In the genomic region with DNA sequence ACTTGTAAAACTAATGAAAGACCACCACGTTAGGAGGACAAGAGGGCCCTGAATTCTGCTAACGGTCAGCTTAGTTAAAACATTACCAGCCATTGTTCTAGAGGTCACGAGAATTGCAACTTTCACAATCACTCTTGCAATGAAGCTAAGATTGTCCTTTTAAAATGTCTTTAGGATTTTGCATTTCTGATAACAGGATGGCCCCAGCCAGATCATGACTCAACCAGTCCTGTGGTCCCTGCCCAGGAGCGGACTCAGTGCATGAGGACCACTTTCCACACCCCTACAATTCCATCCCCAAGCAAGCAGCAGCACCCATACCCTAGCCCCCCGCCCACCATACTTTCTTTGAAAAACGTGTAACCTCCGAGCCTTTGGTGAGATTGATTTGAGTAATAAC, we compare ENCODE assay signal across 25 cellular contexts. TPM values are rescaled to one million over a fixed set of nuclear protein-coding genes. Genes with fewer than 3 reads are reported as not detected.
DNase-seq lines count a peak whose midpoint lies in the region; ATAC-seq, FAIRE-seq and TF ChIP-seq lines count a peak whose summit lies in the region.
"Had no signal": no experiment of that assay in that cellular context is flagged by ENCODE, and none has a peak within 500 bp of the region (broad histone marks: within the 10 kb centered on the region; RNA-seq: fewer than 3 reads in every experiment).

No MANE protein-coding gene starts in this region.

- H3K4me3 ChIP-seq in PC-3 (ENCODE audit: low read length) (no peak overlapping the region), astrocyte (ENCODE audit: insufficient read depth, low read depth, low read length) (no peak overlapping the region), small intestine (ENCODE audit: low read depth in 1 of 2, low read length in 2 of 2) (no peak overlapping the region)
- H3K4me3 ChIP-seq: adrenal gland; BLaER1 treated with 17β-estradiol and CSF1 and Interleukin-3, amounts not matched to agents 10 nM and 100 nM; colonic mucosa; GM23248; left lung; SK-N-MC; upper lobe of left lung had no signal

- H3K36me3 ChIP-seq in PC-3 (ENCODE audit: low read depth, low read length) (peaks cover 7% of the 10 kb centered on the region; the same call in 1 of the 2 replicates), astrocyte (ENCODE audit: insufficient read depth, low read length) (peaks cover 11% of the 10 kb centered on the region), small intestine (ENCODE audit: control insufficient read depth in 2 of 2, insufficient read depth in 2 of 2, low read length in 2 of 2) (no peaks in the 10 kb centered on the region)
- H3K36me3 ChIP-seq: adrenal gland, colonic mucosa had no signal

- H3K4me1 ChIP-seq in PC-3 (ENCODE audit: insufficient read depth, low read length) (no peaks in the 10 kb centered on the region), astrocyte (ENCODE audit: insufficient read depth, low read length) (peaks cover 14% of the 10 kb centered on the region), small intestine (ENCODE audit: control insufficient read depth in 2 of 2, insufficient read depth in 1 of 2, low read depth in 1 of 2, low read length in 1 of 2) (no peaks in the 10 kb centered on the region)
- H3K4me1 ChIP-seq: colonic mucosa had no signal

- H3K9me3 Mint-ChIP-seq in astrocyte (ENCODE audit: unreplicated experiment) (peaks cover 2% of the 10 kb centered on the region), progenitor cell of endocrine pancreas (ENCODE audit: low read depth) (no peaks in the 10 kb centered on the region)
- H3K9me3 Mint-ChIP-seq: activated T-cell treated with anti-CD3 and anti-CD28 coated beads, Interleukin-2, amount 50 U/mL, for 4 hours had no signal

- H2AFZ ChIP-seq in PC-3 (ENCODE audit: low read length) (no peak overlapping the region), astrocyte (ENCODE audit: low read depth, low read length) (no peak overlapping the region)
- H2AFZ ChIP-seq: GM23248 had no signal

- H3K27me3 ChIP-seq in PC-3 (ENCODE audit: low read length) = no peaks in the 10 kb centered on the region
- no peaks in the 10 kb centered on the region for H3K27me3 ChIP-seq in astrocyte (ENCODE audit: insufficient read depth, low read length)
- H3K27me3 ChIP-seq in small intestine (ENCODE audit: control insufficient read depth in 2 of 2, insufficient read depth in 2 of 2, low read length in 2 of 2) = no peaks in the 10 kb centered on the region
- H3K27me3 ChIP-seq: adrenal gland; BLaER1 treated with 17β-estradiol and CSF1 and Interleukin-3, amounts not matched to agents 10 nM and 100 nM; colonic mucosa; left lung; upper lobe of left lung had no signal

- H4K20me1 ChIP-seq in PC-3 (ENCODE audit: low read length) (no peaks in the 10 kb centered on the region), astrocyte (ENCODE audit: insufficient read depth, low read length) (peaks cover 8% of the 10 kb centered on the region)

- FAIRE-seq in astrocyte (lab: Jason Lieb, UNC) = no peak
- no peak for FAIRE-seq in small intestine (lab: Jason Lieb, UNC)
- FAIRE-seq: bronchial epithelial cell had no signal

- WGBS in small intestine, 3 donors = 58 to 65% (median 61%) methylated on average over 7 of the region's 7 CpGs

- H3K27ac ChIP-seq in PC-3 (ENCODE audit: low read length) (no peak overlapping the region), astrocyte (ENCODE audit: low read depth, low read length) (no peak overlapping the region), small intestine (ENCODE audit: low read depth in 1 of 2, low read length in 1 of 2) (no peak overlapping the region)
- H3K27ac ChIP-seq: adrenal gland; BLaER1 treated with 17β-estradiol and CSF1 and Interleukin-3, amounts not matched to agents 10 nM and 100 nM; colonic mucosa; GM23248; left lung; SK-N-MC; upper lobe of left lung had no signal

- H3K36me3 Mint-ChIP-seq in astrocyte (ENCODE audit: low read depth, unreplicated experiment) = peaks cover 13% of the 10 kb centered on the region
- peaks cover 15% of the 10 kb centered on the region for H3K36me3 Mint-ChIP-seq in progenitor cell of endocrine pancreas (ENCODE audit: insufficient read depth)

- no peaks in the 10 kb centered on the region for H3K9me2 ChIP-seq in PC-3 (replicated peaks; ENCODE audit: low read length)

- TF ChIP-seq CTCF in PC-3 (conservative IDR thresholded peaks at IDR 0.05; ENCODE audit: low read depth, low read length) (no peak), astrocyte (IDR thresholded peaks at IDR 0.05; ENCODE audit: insufficient read depth, low read depth, low read length) (no peak), progenitor cell of endocrine pancreas (IDR thresholded peaks at IDR 0.05; ENCODE audit: unreplicated experiment) (no peak)

- intact Hi-C loops in PC-3 (cut with micrococcal nuclease) = no loop called here

- H3K9ac ChIP-seq in PC-3 (ENCODE audit: low read length) (no peak overlapping the region), astrocyte (ENCODE audit: low read length) (no peak overlapping the region)
- H3K9ac ChIP-seq: BLaER1 treated with 17β-estradiol and CSF1 and Interleukin-3, amounts not matched to agents 10 nM and 100 nM; GM23248 had no signal

- H3K9me3 ChIP-seq in PC-3 (ENCODE audit: low read length) (no peaks in the 10 kb centered on the region), astrocyte (ENCODE audit: insufficient read depth, low read depth, low read length) (peaks cover 5% of the 10 kb centered on the region), small intestine (ENCODE audit: control insufficient read depth, low read depth) (no peaks in the 10 kb centered on the region)
- H3K9me3 ChIP-seq: adrenal gland; BLaER1 treated with 17β-estradiol and CSF1 and Interleukin-3, amounts not matched to agents 10 nM and 100 nM; colonic mucosa; left lung; upper lobe of left lung had no signal

- CTCF ChIA-PET in PC-3 (lab: Charles Lee) = no interaction called here

- no peak for ATAC-seq in PC-3
- ATAC-seq: left lung had no signal

- H3K4me2 ChIP-seq in PC-3 (ENCODE audit: low read length) (no peak overlapping the region), astrocyte (ENCODE audit: low read length) (no peak overlapping the region)
- H3K4me2 ChIP-seq: BLaER1 treated with 17β-estradiol and CSF1 and Interleukin-3, amounts not matched to agents 10 nM and 100 nM had no signal

- DNase-seq in PC-3 = no peak
- no peak for DNase-seq in astrocyte (ENCODE audit: low read depth)
- peak; percentile 45 for DNase-seq in foreskin melanocyte
- no peak for DNase-seq in progenitor cell of endocrine pancreas (ENCODE audit: low spot score, unreplicated experiment)
- no peak for DNase-seq in activated CD8-positive, alpha-beta memory T cell treated with anti-CD3 and anti-CD28 coated beads, Interleukin-2, amount 50 U/mL, for 48 hours
- DNase-seq in central memory CD4-positive, alpha-beta T cell = no peak
- DNase-seq in small intestine = no peak
- DNase-seq: activated T-cell treated with anti-CD3 and anti-CD28 coated beads, Interleukin-2, amount 50 U/mL, for 4 hours; adrenal gland; colonic mucosa; DMS79; effector memory CD4-positive, alpha-beta T cell; GM23248; islet precursor cell; NCI-H1092; NCI-H187; NCI-H446 treated with DMSO at 0.1 percent for 48 hours; NCI-H82; nucleus accumbens; stimulated activated naive CD4-positive, alpha-beta T cell; upper lobe of left lung had no signal

- H3K4me3 Mint-ChIP-seq in astrocyte (ENCODE audit: unreplicated experiment) (peak overlapping the region; percentile 65), progenitor cell of endocrine pancreas (ENCODE audit: low read depth) (no peak overlapping the region)
- H3K4me3 Mint-ChIP-seq: activated T-cell treated with anti-CD3 and anti-CD28 coated beads, Interleukin-2, amount 50 U/mL, for 4 hours had no signal

- POLR2A ChIA-PET in PC-3 (lab: Charles Lee; ENCODE audit: unreplicated experiment) = no interaction called here

- H3K79me2 ChIP-seq in PC-3 (ENCODE audit: low read length) (no peaks in the 10 kb centered on the region), astrocyte (ENCODE audit: insufficient read depth, low read length) (no peaks in the 10 kb centered on the region)

- H3K4me1 Mint-ChIP-seq in astrocyte (ENCODE audit: low read depth, unreplicated experiment) (peaks cover 18% of the 10 kb centered on the region), progenitor cell of endocrine pancreas (ENCODE audit: low read depth) (peaks cover 15% of the 10 kb centered on the region)

- no peaks in the 10 kb centered on the region for H3K27me3 Mint-ChIP-seq in astrocyte (ENCODE audit: low read depth, unreplicated experiment)
- H3K27me3 Mint-ChIP-seq in progenitor cell of endocrine pancreas = no peaks in the 10 kb centered on the region

- H3K27ac Mint-ChIP-seq in astrocyte (ENCODE audit: unreplicated experiment) = no peak overlapping the region
- peak overlapping the region; percentile 35 for H3K27ac Mint-ChIP-seq in progenitor cell of endocrine pancreas

- peaks cover 10% of the 10 kb centered on the region for H3F3A ChIP-seq in PC-3 (ENCODE audit: low read length, unreplicated experiment)

- BruUV-seq in PC-3 (replicated peaks; lab: Mats Ljungman, UMichigan) = TSS peak; percentile 6

RNA-seq across cellular contexts. Expression of gene HSP90AA1, which starts 28.7 kb away (rescaled TPM):
- total RNA-seq in PC-3 (2014; rRNA removed) (671 and 785 TPM in 2 replicates), astrocyte (352 and 428 TPM in 2 replicates), progenitor cell of endocrine pancreas (796 and 811 TPM in 2 replicates)
- polyA plus RNA-seq in small intestine = 100 to 1,000 TPM; 169 to 426 (median 185) TPM
